In genomic region chr17:48552453-48553189, GRCh38 we compare ENCODE assay signal across 1 cellular context.
A peak's percentile ranks its signal among the peaks of the same experiment; 100 is the strongest.
TF ChIP-seq lines count a peak whose summit lies in the region.

No MANE protein-coding gene starts in this region.

TF ChIP-seq in HEK293, 187 proteins besides CTCF, POLR2A, EP300 and RAD21 (continued from another document):
- TF ChIP-seq PRDM10 (tag by site-specific recombination; IDR thresholded peaks at IDR 0.05) = peak; percentile 13; the same call in 1 of the 2 replicates
- peak; percentile 90 for TF ChIP-seq ZNF677 (tag by site-specific recombination; IDR thresholded peaks at IDR 0.05)
- TF ChIP-seq ZNF16 (tag by site-specific recombination; IDR thresholded peaks at IDR 0.05; ENCODE audit: low read depth) = no peak
- no peak for TF ChIP-seq HIC1 (tag by site-specific recombination; IDR thresholded peaks at IDR 0.05)
- TF ChIP-seq MYNN (tag by site-specific recombination; IDR thresholded peaks at IDR 0.05; ENCODE audit: borderline replicate concordance) = peak; percentile 92
- no peak for TF ChIP-seq SP7 (tag by site-specific recombination; IDR thresholded peaks at IDR 0.05)
- TF ChIP-seq KLF8 (tag by site-specific recombination; IDR thresholded peaks at IDR 0.05) = no peak
TF ChIP-seq in HEK293: peak in this region for 4.
